ENCODE assay signal across 1 cellular context in the genomic region with DNA sequence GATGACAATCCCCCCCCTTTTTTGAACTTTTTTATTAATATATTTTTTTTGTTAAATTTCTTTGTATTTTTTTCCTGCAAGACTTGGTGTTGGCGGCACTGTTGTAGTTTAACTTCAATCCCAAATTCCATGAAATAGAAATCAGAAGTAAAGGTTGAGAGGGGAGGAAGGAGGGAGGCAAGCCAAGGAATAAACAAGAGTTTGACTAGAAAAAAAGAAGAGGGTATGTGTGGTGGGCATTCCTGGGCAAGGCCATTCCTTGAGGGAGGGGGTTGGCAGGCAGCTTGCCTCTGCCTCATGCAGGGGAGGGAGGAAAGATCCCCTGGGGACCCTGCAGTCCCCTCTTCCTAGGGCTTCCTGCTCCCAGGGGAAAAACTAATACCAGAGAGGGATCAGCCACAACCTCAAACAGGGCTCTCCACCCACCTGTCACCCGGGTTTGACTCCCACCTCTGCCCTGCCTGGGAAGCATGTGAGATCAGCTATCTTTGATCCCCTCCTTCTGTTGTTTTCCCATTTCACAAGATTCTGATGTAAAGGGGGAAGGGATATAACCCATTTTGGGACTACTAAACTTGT.
A peak's percentile ranks its signal among the peaks of the same experiment; 100 is the strongest.
TF ChIP-seq lines count a peak whose summit lies in the region.

No MANE protein-coding gene starts in this region.

TF ChIP-seq in HepG2, 621 proteins besides CTCF, POLR2A, EP300 and RAD21 (continued from another document):
- TF ChIP-seq, protein P1, sequence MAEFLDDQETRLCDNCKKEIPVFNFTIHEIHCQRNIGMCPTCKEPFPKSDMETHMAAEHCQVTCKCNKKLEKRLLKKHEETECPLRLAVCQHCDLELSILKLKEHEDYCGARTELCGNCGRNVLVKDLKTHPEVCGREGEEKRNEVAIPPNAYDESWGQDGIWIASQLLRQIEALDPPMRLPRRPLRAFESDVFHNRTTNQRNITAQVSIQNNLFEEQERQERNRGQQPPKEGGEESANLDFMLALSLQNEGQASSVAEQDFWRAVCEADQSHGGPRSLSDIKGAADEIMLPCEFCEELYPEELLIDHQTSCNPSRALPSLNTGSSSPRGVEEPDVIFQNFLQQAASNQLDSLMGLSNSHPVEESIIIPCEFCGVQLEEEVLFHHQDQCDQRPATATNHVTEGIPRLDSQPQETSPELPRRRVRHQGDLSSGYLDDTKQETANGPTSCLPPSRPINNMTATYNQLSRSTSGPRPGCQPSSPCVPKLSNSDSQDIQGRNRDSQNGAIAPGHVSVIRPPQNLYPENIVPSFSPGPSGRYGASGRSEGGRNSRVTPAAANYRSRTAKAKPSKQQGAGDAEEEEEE (CRISPR knock-in tag; IDR thresholded peaks at IDR 0.05; ENCODE audit: borderline replicate concordance): peak; percentile 90; the same call in 1 of the 2 replicates
- no peak for TF ChIP-seq ZNF570 (CRISPR knock-in tag; IDR thresholded peaks at IDR 0.05; ENCODE audit: borderline replicate concordance)
- no peak for TF ChIP-seq ZSCAN12 (CRISPR knock-in tag; IDR thresholded peaks at IDR 0.05)
- TF ChIP-seq ZNF615 (CRISPR knock-in tag; IDR thresholded peaks at IDR 0.05; ENCODE audit: borderline replicate concordance): 0 out of 2 replicates have a peak, but pooled peaks have one; percentile 35
- TF ChIP-seq ZNF274 (CRISPR knock-in tag; IDR thresholded peaks at IDR 0.05): no peak
- TF ChIP-seq ZNF724P (CRISPR knock-in tag; IDR thresholded peaks at IDR 0.05; ENCODE audit: borderline replicate concordance): peak; percentile 2; the same call in 1 of the 2 replicates
- peak; percentile 29 for TF ChIP-seq TEAD3 (CRISPR knock-in tag; optimal IDR thresholded peaks at IDR 0.05; ENCODE audit: borderline replicate concordance)
- TF ChIP-seq ZNF20 (CRISPR knock-in tag; IDR thresholded peaks at IDR 0.05): no peak
- TF ChIP-seq, protein P2, sequence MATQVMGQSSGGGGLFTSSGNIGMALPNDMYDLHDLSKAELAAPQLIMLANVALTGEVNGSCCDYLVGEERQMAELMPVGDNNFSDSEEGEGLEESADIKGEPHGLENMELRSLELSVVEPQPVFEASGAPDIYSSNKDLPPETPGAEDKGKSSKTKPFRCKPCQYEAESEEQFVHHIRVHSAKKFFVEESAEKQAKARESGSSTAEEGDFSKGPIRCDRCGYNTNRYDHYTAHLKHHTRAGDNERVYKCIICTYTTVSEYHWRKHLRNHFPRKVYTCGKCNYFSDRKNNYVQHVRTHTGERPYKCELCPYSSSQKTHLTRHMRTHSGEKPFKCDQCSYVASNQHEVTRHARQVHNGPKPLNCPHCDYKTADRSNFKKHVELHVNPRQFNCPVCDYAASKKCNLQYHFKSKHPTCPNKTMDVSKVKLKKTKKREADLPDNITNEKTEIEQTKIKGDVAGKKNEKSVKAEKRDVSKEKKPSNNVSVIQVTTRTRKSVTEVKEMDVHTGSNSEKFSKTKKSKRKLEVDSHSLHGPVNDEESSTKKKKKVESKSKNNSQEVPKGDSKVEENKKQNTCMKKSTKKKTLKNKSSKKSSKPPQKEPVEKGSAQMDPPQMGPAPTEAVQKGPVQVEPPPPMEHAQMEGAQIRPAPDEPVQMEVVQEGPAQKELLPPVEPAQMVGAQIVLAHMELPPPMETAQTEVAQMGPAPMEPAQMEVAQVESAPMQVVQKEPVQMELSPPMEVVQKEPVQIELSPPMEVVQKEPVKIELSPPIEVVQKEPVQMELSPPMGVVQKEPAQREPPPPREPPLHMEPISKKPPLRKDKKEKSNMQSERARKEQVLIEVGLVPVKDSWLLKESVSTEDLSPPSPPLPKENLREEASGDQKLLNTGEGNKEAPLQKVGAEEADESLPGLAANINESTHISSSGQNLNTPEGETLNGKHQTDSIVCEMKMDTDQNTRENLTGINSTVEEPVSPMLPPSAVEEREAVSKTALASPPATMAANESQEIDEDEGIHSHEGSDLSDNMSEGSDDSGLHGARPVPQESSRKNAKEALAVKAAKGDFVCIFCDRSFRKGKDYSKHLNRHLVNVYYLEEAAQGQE (IDR thresholded peaks at IDR 0.05; ENCODE audit: borderline replicate concordance in 1 of 2, low read depth in 1 of 2, low read length in 2 of 2): no peak
- TF ChIP-seq, protein P3, sequence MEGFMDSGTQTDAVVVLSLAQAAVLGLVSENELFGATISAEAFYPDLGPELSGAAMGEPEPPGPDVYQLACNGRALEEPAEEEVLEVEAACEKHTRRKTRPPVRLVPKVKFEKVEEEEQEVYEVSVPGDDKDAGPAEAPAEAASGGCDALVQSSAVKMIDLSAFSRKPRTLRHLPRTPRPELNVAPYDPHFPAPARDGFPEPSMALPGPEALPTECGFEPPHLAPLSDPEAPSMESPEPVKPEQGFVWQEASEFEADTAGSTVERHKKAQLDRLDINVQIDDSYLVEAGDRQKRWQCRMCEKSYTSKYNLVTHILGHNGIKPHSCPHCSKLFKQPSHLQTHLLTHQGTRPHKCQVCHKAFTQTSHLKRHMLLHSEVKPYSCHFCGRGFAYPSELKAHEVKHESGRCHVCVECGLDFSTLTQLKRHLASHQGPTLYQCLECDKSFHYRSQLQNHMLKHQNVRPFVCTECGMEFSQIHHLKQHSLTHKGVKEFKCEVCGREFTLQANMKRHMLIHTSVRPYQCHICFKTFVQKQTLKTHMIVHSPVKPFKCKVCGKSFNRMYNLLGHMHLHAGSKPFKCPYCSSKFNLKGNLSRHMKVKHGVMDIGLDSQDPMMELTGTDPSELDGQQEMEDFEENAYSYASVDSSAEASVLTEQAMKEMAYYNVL (CRISPR knock-in tag; IDR thresholded peaks at IDR 0.05; ENCODE audit: borderline replicate concordance): no peak
- TF ChIP-seq SRSF9 (IDR thresholded peaks at IDR 0.05; ENCODE audit: borderline replicate concordance, insufficient read depth, low read depth, low read length, poor library complexity, severe bottlenecking): no peak
- peak; percentile 6 for TF ChIP-seq PHF5A (CRISPR knock-in tag; IDR thresholded peaks at IDR 0.05; ENCODE audit: low read depth, unreplicated experiment)
- 0 out of 2 replicates have a peak, but pooled peaks have one; percentile 23 for TF ChIP-seq ZNF12 (CRISPR knock-in tag; IDR thresholded peaks at IDR 0.05)
- TF ChIP-seq SOX13 (IDR thresholded peaks at IDR 0.05): no peak
- 0 out of 4 replicates have a peak, but pooled peaks of 1 of the 2 experiments have one; percentile 24 for TF ChIP-seq SOX13 (CRISPR knock-in tag; conservative IDR thresholded peaks at IDR 0.05 in 1 of 2, IDR thresholded peaks at IDR 0.05 in 1 of 2)
- no peak for TF ChIP-seq MED13 (CRISPR knock-in tag; IDR thresholded peaks at IDR 0.05)
- TF ChIP-seq SP2 (CRISPR knock-in tag; IDR thresholded peaks at IDR 0.05): peak; percentile 43; the same call in 1 of the 2 replicates
- TF ChIP-seq SAFB2 (CRISPR knock-in tag; IDR thresholded peaks at IDR 0.05; ENCODE audit: borderline replicate concordance, low read depth): peak; percentile 66; the same call in 1 of the 2 replicates
- TF ChIP-seq ZNF749 (CRISPR knock-in tag; IDR thresholded peaks at IDR 0.05; ENCODE audit: borderline replicate concordance): no peak
- no peak for TF ChIP-seq SNRNP70 (IDR thresholded peaks at IDR 0.05; ENCODE audit: low read depth, low read length)
- TF ChIP-seq, protein P4, sequence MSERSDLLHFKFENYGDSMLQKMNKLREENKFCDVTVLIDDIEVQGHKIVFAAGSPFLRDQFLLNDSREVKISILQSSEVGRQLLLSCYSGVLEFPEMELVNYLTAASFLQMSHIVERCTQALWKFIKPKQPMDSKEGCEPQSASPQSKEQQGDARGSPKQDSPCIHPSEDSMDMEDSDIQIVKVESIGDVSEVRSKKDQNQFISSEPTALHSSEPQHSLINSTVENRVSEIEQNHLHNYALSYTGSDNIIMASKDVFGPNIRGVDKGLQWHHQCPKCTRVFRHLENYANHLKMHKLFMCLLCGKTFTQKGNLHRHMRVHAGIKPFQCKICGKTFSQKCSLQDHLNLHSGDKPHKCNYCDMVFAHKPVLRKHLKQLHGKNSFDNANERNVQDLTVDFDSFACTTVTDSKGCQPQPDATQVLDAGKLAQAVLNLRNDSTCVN (CRISPR knock-in tag; IDR thresholded peaks at IDR 0.05; ENCODE audit: borderline replicate concordance): no peak
- no peak for TF ChIP-seq AKAP8 (CRISPR knock-in tag; IDR thresholded peaks at IDR 0.05)
- TF ChIP-seq ZNF546 (CRISPR knock-in tag; conservative IDR thresholded peaks at IDR 0.05): peak; percentile 3; the same call in 1 of the 2 replicates
- TF ChIP-seq ZNF24 (IDR thresholded peaks at IDR 0.05): no peak
- TF ChIP-seq, protein P5, sequence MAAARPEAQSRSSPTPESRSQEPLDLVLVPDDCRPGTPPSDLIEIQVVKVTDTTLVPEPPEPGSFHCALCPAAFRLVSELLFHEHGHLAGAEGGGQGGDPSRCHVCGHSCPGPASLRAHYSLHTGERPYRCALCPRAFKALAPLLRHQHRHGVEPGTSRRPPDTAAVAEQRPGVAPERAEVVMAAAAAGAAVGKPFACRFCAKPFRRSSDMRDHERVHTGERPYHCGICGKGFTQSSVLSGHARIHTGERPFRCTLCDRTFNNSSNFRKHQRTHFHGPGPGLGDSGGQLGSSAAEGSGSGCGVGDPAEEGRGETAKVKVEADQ (CRISPR knock-in tag; IDR thresholded peaks at IDR 0.05; ENCODE audit: borderline replicate concordance): no peak
- no peak for TF ChIP-seq CEBPG (CRISPR knock-in tag; IDR thresholded peaks at IDR 0.05)
- TF ChIP-seq, protein P6, sequence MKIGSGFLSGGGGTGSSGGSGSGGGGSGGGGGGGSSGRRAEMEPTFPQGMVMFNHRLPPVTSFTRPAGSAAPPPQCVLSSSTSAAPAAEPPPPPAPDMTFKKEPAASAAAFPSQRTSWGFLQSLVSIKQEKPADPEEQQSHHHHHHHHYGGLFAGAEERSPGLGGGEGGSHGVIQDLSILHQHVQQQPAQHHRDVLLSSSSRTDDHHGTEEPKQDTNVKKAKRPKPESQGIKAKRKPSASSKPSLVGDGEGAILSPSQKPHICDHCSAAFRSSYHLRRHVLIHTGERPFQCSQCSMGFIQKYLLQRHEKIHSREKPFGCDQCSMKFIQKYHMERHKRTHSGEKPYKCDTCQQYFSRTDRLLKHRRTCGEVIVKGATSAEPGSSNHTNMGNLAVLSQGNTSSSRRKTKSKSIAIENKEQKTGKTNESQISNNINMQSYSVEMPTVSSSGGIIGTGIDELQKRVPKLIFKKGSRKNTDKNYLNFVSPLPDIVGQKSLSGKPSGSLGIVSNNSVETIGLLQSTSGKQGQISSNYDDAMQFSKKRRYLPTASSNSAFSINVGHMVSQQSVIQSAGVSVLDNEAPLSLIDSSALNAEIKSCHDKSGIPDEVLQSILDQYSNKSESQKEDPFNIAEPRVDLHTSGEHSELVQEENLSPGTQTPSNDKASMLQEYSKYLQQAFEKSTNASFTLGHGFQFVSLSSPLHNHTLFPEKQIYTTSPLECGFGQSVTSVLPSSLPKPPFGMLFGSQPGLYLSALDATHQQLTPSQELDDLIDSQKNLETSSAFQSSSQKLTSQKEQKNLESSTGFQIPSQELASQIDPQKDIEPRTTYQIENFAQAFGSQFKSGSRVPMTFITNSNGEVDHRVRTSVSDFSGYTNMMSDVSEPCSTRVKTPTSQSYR (CRISPR knock-in tag; IDR thresholded peaks at IDR 0.05; ENCODE audit: borderline replicate concordance): 0 out of 2 replicates have a peak, but pooled peaks have one; percentile 28
